20 cellular contexts compared by ENCODE assay signal in the genomic region with DNA sequence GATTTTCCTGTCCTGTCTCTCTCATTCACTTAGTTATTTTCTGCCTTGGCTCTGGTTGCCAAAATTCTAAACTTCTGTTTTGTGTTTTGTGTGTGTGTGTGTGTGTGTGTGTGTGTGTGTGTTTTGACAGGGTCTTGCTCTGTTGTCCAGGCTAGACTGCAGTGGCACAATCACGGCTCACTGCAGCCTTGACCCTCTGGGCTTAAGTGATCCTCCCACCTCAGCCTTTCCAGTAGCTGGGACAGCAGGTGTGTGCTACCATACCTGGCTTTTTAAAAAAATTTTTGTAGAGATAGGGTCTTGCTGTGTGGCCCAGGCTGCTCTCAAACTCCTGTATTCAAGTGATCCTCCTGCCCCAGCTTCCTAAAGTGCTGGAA. TPM values are rescaled to one million over a fixed set of nuclear protein-coding genes. Genes with fewer than 3 reads are reported as not detected.
A peak's percentile ranks its signal among the peaks of the same experiment; 100 is the strongest.
DNase-seq lines count a peak whose midpoint lies in the region; ATAC-seq, FAIRE-seq and TF ChIP-seq lines count a peak whose summit lies in the region.
"Had no signal": no experiment of that assay in that cellular context is flagged by ENCODE, and none has a peak within 500 bp of the region (broad histone marks: within the 10 kb centered on the region; RNA-seq: fewer than 3 reads in every experiment).

No MANE protein-coding gene starts in this region.

- no peaks in the 10 kb centered on the region for H3K79me1 ChIP-seq in trophoblast cell (ENCODE audit: low read length)

- no peak overlapping the region for H4K12ac ChIP-seq in trophoblast cell (ENCODE audit: low read depth, low read length)

- peaks cover 73% of the 10 kb centered on the region for H3K4me1 Mint-ChIP-seq in activated CD4-positive, alpha-beta T cell treated with anti-CD3 and anti-CD28 coated beads for 36 hours

- no peaks in the 10 kb centered on the region for H3K9me2 ChIP-seq in Karpas-422 (replicated peaks; ENCODE audit: insufficient read depth, low read length)

- H2BK120ac ChIP-seq in trophoblast cell (ENCODE audit: insufficient read depth, low read length, poor library complexity), result no peak overlapping the region

- no TSS peak for BruUV-seq in K562 (replicated peaks; lab: Mats Ljungman, UMichigan)

- POLR2A ChIA-PET in activated CD4-positive, alpha-beta T cell treated with anti-CD3 and anti-CD28 coated beads for 36 hours (lab: Charles Lee), result no interaction called here
- POLR2A ChIA-PET in K562 (lab: Yijun Ruan, JAX), result interaction anchor here (0.6 kb wide), 2 partner anchors 14 to 66 kb away, joined by 3 to 5 read pairs; no protein-coding TSS in a partner anchor

- H3K4me2 ChIP-seq in Karpas-422 (ENCODE audit: low read depth, low read length, poor library complexity, severe bottlenecking), result no peak overlapping the region
- no peak overlapping the region for H3K4me2 ChIP-seq in K562 (ENCODE audit: insufficient read depth, low read length)
- no peak overlapping the region for H3K4me2 ChIP-seq in trophoblast cell (ENCODE audit: low read length)

- no peak overlapping the region for H4K8ac ChIP-seq in trophoblast cell (ENCODE audit: low read depth, low read length)

- no peaks in the 10 kb centered on the region for H3K36me3 ChIP-seq in Karpas-422 (ENCODE audit: insufficient read depth, low read length)
- H3K36me3 ChIP-seq in K562 (ENCODE audit: control insufficient read depth, insufficient read depth, low read length), result peaks cover 46% of the 10 kb centered on the region
- H3K36me3 ChIP-seq in trophoblast cell (ENCODE audit: control insufficient read depth in 1 of 2, insufficient read depth in 2 of 2, low read length in 2 of 2), result peaks cover 6 to 10% of the 10 kb centered on the region in 2 experiments
- H3K36me3 ChIP-seq: neutrophil had no signal

- in situ Hi-C loops in K562 (cut with MboI), result no loop called here

- H3K27ac ChIP-seq in Karpas-422 (ENCODE audit: low read length), result no peak overlapping the region
- H3K27ac ChIP-seq in K562 (ENCODE audit: extremely low read depth, low read depth, low read length), result no peak overlapping the region
- no peak overlapping the region for H3K27ac ChIP-seq in trophoblast cell (ENCODE audit: low read depth, low read length)
- H3K27ac ChIP-seq: coronary artery, tibial nerve, WERI-Rb-1 had no signal

- no peaks in the 10 kb centered on the region for H3K9me3 Mint-ChIP-seq in activated CD4-positive, alpha-beta T cell treated with anti-CD3 and anti-CD28 coated beads for 36 hours (ENCODE audit: low read depth)
- H3K9me3 Mint-ChIP-seq: H9 had no signal

- no peak for TF ChIP-seq RAD21 in K562 (CRISPR knock-in tag; conservative IDR thresholded peaks at IDR 0.05 in 1 of 2, IDR thresholded peaks at IDR 0.05 in 1 of 2)

- H3K9me1 ChIP-seq in K562 (ENCODE audit: control insufficient read depth, insufficient read depth, low read length), result no peaks in the 10 kb centered on the region

- no peak for DNase-seq in activated CD4-positive, alpha-beta T cell treated with anti-CD3 and anti-CD28 coated beads for 36 hours
- no peak for DNase-seq in activated CD4-positive, alpha-beta T cell treated with anti-CD3 and anti-CD28 coated beads, Interleukin-2, amount 50 U/mL, for 1 hour
- DNase-seq in Karpas-422 (peak; percentile 15), K562 (ENCODE audit: extremely low read depth in 1 of 4, low spot score in 3 of 4) (no peak), trophoblast cell (no peak), NK-92 (lab: John Stamatoyannopoulos, UW; ENCODE audit: unreplicated experiment) (no peak), GF-D8 (lab: John Stamatoyannopoulos, UW) (no peak)
- DNase-seq: H9; NCI-H774; stimulated activated CD4-positive, alpha-beta T cell treated with anti-CD3 and anti-CD28 coated beads, Interleukin-4, amount 100 ng/mL, for 1 hour; stimulated activated CD8-positive, alpha-beta memory T cell treated with anti-CD3 and anti-CD28 coated beads, Interleukin-4, amount 100 ng/mL, for 48 hours; WERI-Rb-1 had no signal

- intact Hi-C loops in activated CD4-positive, alpha-beta T cell treated with anti-CD3 and anti-CD28 coated beads for 36 hours (cut with DNase I, micrococcal nuclease), result loop anchor here (5.0 kb wide), 2 partner anchors 34 to 141 kb away; partner anchors contain the start of gene DNAJC18 (in 1 of the 2)
- intact Hi-C loops in K562 (cut with micrococcal nuclease), result no loop called here

- peaks cover 23% of the 10 kb centered on the region for H3K36me3 Mint-ChIP-seq in activated CD4-positive, alpha-beta T cell treated with anti-CD3 and anti-CD28 coated beads for 36 hours (ENCODE audit: low read depth)

- no peak for ATAC-seq in activated CD4-positive, alpha-beta T cell treated with anti-CD3 and anti-CD28 coated beads for 36 hours
- ATAC-seq in K562 (no peak), GM18909 (IDR thresholded peaks at IDR 0.05; ENCODE audit: poor library complexity, unreplicated experiment) (no peak)

- H3K4ac ChIP-seq in trophoblast cell (ENCODE audit: low read depth, low read length), result peak overlapping the region; percentile 73

- H3K4me3 ChIP-seq in Karpas-422 (ENCODE audit: low read length) (no peak overlapping the region), K562 (no peak overlapping the region), trophoblast cell (ENCODE audit: low read depth, low read length) (no peak overlapping the region)
- H3K4me3 ChIP-seq: coronary artery, lung, tibial nerve had no signal

- no peak for FAIRE-seq in K562 (lab: Jason Lieb, UNC)
- FAIRE-seq: A204.1, astrocyte had no signal

- peak overlapping the region; percentile 72 for H3K27ac Mint-ChIP-seq in activated CD4-positive, alpha-beta T cell treated with anti-CD3 and anti-CD28 coated beads for 36 hours

- no peak overlapping the region for H2BK5ac ChIP-seq in trophoblast cell (ENCODE audit: low read depth, low read length, poor library complexity)

- H2AFZ ChIP-seq in Karpas-422 (ENCODE audit: low read length) (no peak overlapping the region), K562 (ENCODE audit: low read depth, low read length) (no peak overlapping the region), trophoblast cell (ENCODE audit: insufficient read depth, low read length, poor library complexity) (no peak overlapping the region)

- H3K4me3 Mint-ChIP-seq in activated CD4-positive, alpha-beta T cell treated with anti-CD3 and anti-CD28 coated beads for 36 hours, result no peak overlapping the region
- H3K4me3 Mint-ChIP-seq: CD14-positive monocyte, H9 had no signal

- H4K20me1 ChIP-seq in Karpas-422 (ENCODE audit: insufficient read depth, low read depth, low read length) (peaks cover 34% of the 10 kb centered on the region), K562 (replicated peaks; ENCODE audit: control insufficient read depth, insufficient read depth, low read length) (peaks cover 30% of the 10 kb centered on the region)

- H3K27me3 ChIP-seq in Karpas-422 (ENCODE audit: low read length) (no peaks in the 10 kb centered on the region), K562 (ENCODE audit: control insufficient read depth in 2 of 2, insufficient read depth in 2 of 2, low read length in 2 of 2) (no peaks in the 10 kb centered on the region), trophoblast cell (ENCODE audit: insufficient read depth, low read length) (no peaks in the 10 kb centered on the region)
- H3K27me3 ChIP-seq: neutrophil, tibial nerve had no signal

- H2BK12ac ChIP-seq in trophoblast cell (ENCODE audit: low read length), result no peak overlapping the region

- no peaks in the 10 kb centered on the region for H3K9me3 ChIP-seq in Karpas-422 (ENCODE audit: low read length)
- no peaks in the 10 kb centered on the region for H3K9me3 ChIP-seq in K562 (replicated peaks; ENCODE audit: control insufficient read depth, insufficient read depth, low read depth, low read length)
- H3K9me3 ChIP-seq in trophoblast cell (ENCODE audit: insufficient read depth, low read depth, low read length), result no peaks in the 10 kb centered on the region
- H3K9me3 ChIP-seq: neutrophil, tibial nerve had no signal

- TF ChIP-seq CTCF in K562 (IDR thresholded peaks at IDR 0.05 in 2 of 3, conservative IDR thresholded peaks at IDR 0.05 in 1 of 3; ENCODE audit: insufficient read depth in 2 of 3, low read depth in 1 of 3, low read length in 3 of 3), result no peak

- no peak overlapping the region for H4K91ac ChIP-seq in trophoblast cell (ENCODE audit: low read depth, low read length)

- WGBS in K562 (ENCODE audit: insufficient coverage, low coverage, missing lambda C conversion rate), result 67% methylated on average over 1 of the region's 1 CpG
- WGBS in trophoblast cell (ENCODE audit: extremely low coverage, insufficient coverage, insufficient read length), result no CpG with 5 or more reads among the region's 1 CpG

- TF ChIP-seq POLR2A in K562 (conservative IDR thresholded peaks at IDR 0.05), result no peak

- CTCF ChIA-PET in activated CD4-positive, alpha-beta T cell treated with anti-CD3 and anti-CD28 coated beads for 36 hours (lab: Charles Lee), result interaction anchor here (1.1 to 1.7 kb wide), 3 partner anchors 10 to 27 kb away, joined by 3 to 4 read pairs (median 4); no protein-coding TSS in a partner anchor
- CTCF ChIA-PET in K562 (lab: Yijun Ruan, JAX; ENCODE audit: low intra/inter-chr PET ratio), result no interaction called here

- H3K4me1 ChIP-seq in Karpas-422 (ENCODE audit: low read length) (peaks cover 31% of the 10 kb centered on the region), K562 (replicated peaks in 1 of 2; ENCODE audit: control insufficient read depth in 2 of 2, insufficient read depth in 2 of 2, low read length in 2 of 2) (peaks cover 4% of the 10 kb centered on the region in 2 experiments; a peak in 3 of 5 replicates), trophoblast cell (ENCODE audit: control insufficient read depth in 1 of 2, insufficient read depth in 2 of 2, low read length in 2 of 2) (peaks cover 0 to 2% of the 10 kb centered on the region in 2 experiments)

- H3K79me2 ChIP-seq in Karpas-422 (ENCODE audit: low read length), result peaks cover 93% of the 10 kb centered on the region
- H3K79me2 ChIP-seq in K562 (ENCODE audit: control insufficient read depth, insufficient read depth, low read length), result peaks cover 92% of the 10 kb centered on the region
- H3K79me2 ChIP-seq in trophoblast cell (ENCODE audit: control insufficient read depth, insufficient read depth, low read length, poor library complexity), result peaks cover 24% of the 10 kb centered on the region

- H2AK5ac ChIP-seq in trophoblast cell (ENCODE audit: low read length), result no peak overlapping the region

- no peak overlapping the region for H3K18ac ChIP-seq in trophoblast cell (ENCODE audit: low read length)

- no peak for TF ChIP-seq EP300 in K562 (IDR thresholded peaks at IDR 0.05; ENCODE audit: low read length)

- H3K9ac ChIP-seq in Karpas-422 (ENCODE audit: low read length) (no peak overlapping the region), K562 (ENCODE audit: insufficient read depth in 1 of 2, low read depth in 2 of 2, low read length in 2 of 2) (no peak overlapping the region; a peak in 1 of 4 replicates), trophoblast cell (ENCODE audit: low read length) (no peak overlapping the region)

- H3K14ac ChIP-seq in trophoblast cell (ENCODE audit: low read length), result no peak overlapping the region

- H3K27me3 Mint-ChIP-seq in activated CD4-positive, alpha-beta T cell treated with anti-CD3 and anti-CD28 coated beads for 36 hours, result no peaks in the 10 kb centered on the region

- H3K23ac ChIP-seq in trophoblast cell (ENCODE audit: low read length), result no peak overlapping the region

RNA-seq across cellular contexts. Expression of gene UBE2D2, which starts 17.2 kb away (rescaled TPM):
- total RNA-seq in activated CD4-positive, alpha-beta T cell treated with anti-CD3 and anti-CD28 coated beads for 36 hours, result 100 to 1,000 TPM; 262 to 289 TPM
- total RNA-seq in Karpas-422 (2014; rRNA removed; shearing (Covaris generic); ENCODE audit: low replicate concordance), result 80.2 and 105 TPM in 2 replicates
- total RNA-seq in K562 (2011; cell fraction: chromatin; rRNA removed; ENCODE audit: low replicate concordance), result 56.7 and 101 TPM in 2 replicates
- 29.9 and 36.2 TPM in 2 replicates for total RNA-seq in K562 (2011; cell fraction: nucleolus; rRNA removed)
- 53.2 and 70.1 TPM in 2 replicates for total RNA-seq in K562 (2011; cell fraction: nucleoplasm; rRNA removed)
- 72.0 and 92.9 TPM in 2 replicates for total RNA-seq in K562 (2014; rRNA removed)
- total RNA-seq in K562 (2014; rRNA removed; fragmentation: Illumina TruSeq; extraction: Trizol), result 158 and 167 TPM in 2 replicates
- 151 TPM in 2 replicates for total RNA-seq in K562 (2015; rRNA removed; fragmentation: Illumina TruSeq; extraction: Trizol)
- total RNA-seq in K562 (2021), result 198 and 211 TPM in 2 replicates
- 111 and 122 TPM in 2 replicates for polyA plus RNA-seq in K562 (2011; rRNA removed)
- 40.9 and 69.1 TPM in 2 replicates for polyA plus RNA-seq in K562 (2011; cell fraction: cytosol; rRNA removed)
- 23.6 and 41.6 TPM in 2 replicates for polyA plus RNA-seq in K562 (2011; cell fraction: nucleus; rRNA removed)
- polyA plus RNA-seq in K562 (2012), result 228 and 234 TPM in 2 replicates
- 126 and 138 TPM in 2 replicates for polyA plus RNA-seq in K562 (2014; fragmentation: Illumina TruSeq; extraction: Trizol)
- 10 to 100 TPM; 53.6 to 58.8 TPM for polyA plus RNA-seq in K562 (2014; fragmentation: Nextera tagmentation; extraction: Ambion mirVana)
- polyA plus RNA-seq in K562 (2014; rRNA removed), result 77.7 and 85.0 TPM in 2 replicates
- polyA minus RNA-seq in K562 (2011; rRNA and poly(A)+ RNA removed), result 77.2 and 100 TPM in 2 replicates
- 44.0 and 69.7 TPM in 2 replicates for polyA minus RNA-seq in K562 (2011; cell fraction: cytosol; rRNA and poly(A)+ RNA removed)
- polyA minus RNA-seq in K562 (2011; cell fraction: nucleus; rRNA and poly(A)+ RNA removed), result 13.2 and 25.0 TPM in 2 replicates
- polyA plus RNA-seq in trophoblast cell (2013), result 113 and 115 TPM in 2 replicates
